8 cellular contexts compared by ENCODE assay signal in the genomic region with DNA sequence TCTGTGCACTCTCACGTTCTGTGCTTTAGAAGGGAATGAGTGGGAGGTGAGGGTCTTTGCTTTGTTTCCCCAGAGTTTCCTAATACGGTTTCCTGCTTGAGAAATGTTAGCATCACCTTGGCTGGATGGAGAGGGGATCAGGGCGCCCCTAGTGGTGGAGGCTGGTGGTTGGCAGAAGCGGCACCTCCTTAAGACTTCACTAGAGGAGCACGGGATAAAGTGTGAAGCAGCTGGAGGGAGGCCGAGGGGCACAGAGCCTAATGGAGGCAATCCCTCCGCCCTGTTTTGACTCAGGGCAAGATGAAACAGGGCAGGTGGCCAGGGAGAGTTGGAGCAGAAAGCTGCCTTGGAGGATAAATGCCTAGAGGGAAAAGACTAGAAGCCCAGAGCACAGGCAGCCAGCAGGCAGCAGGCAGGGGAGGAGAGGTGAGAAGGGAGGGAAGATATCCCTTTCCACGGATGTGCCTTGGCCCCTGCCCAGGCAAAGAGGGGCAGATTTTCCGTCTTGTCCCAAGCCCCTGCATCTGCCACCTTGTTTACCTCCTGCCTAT. TPM values are rescaled to one million over a fixed set of nuclear protein-coding genes. Genes with fewer than 3 reads are reported as not detected.
DNase-seq lines count a peak whose midpoint lies in the region; ATAC-seq and TF ChIP-seq lines count a peak whose summit lies in the region.

No MANE protein-coding gene starts in this region.

- ATAC-seq in left lobe of liver = peak; percentile 67
- no peak for ATAC-seq in HG03025 (IDR thresholded peaks at IDR 0.05; ENCODE audit: low FRiP score, unreplicated experiment)

- no peak overlapping the region for H3K4me2 ChIP-seq in Karpas-422 (ENCODE audit: low read depth, low read length, poor library complexity, severe bottlenecking)

- no peaks in the 10 kb centered on the region for H3K27me3 ChIP-seq in Karpas-422 (ENCODE audit: low read length)

- in situ Hi-C loops in G401 (cut with HindIII; ENCODE audit: low sequenced_read_pairs) (loop anchor here (5.0 to 25.0 kb wide), 2 partner anchors 44 to 289 kb away; partner anchors contain the start of genes DPCD and POLL), T47D (cut with HindIII; ENCODE audit: low pct_unique_long_range_greater_than_20kb, low sequenced_read_pairs) (no loop called here)

- no peak overlapping the region for H3K27ac ChIP-seq in Karpas-422 (ENCODE audit: low read length)
- H3K27ac ChIP-seq in VCaP = peak overlapping the region; percentile 71

- H3K9me2 ChIP-seq in Karpas-422 (replicated peaks; ENCODE audit: insufficient read depth, low read length) = no peaks in the 10 kb centered on the region

- H3K4me3 ChIP-seq in Karpas-422 (ENCODE audit: low read length) = no peak overlapping the region

- H2AFZ ChIP-seq in Karpas-422 (ENCODE audit: low read length) = no peak overlapping the region

- peak; percentile 91 for TF ChIP-seq CTCF in VCaP (conservative IDR thresholded peaks at IDR 0.05)

- peak; percentile 76 for DNase-seq in G401 (ENCODE audit: low spot score)
- DNase-seq in Karpas-422 = peak; percentile 77
- peak; percentile 77 to 87 for DNase-seq in T47D (ENCODE audit: low read depth in 1 of 2, low spot score in 1 of 2)
- DNase-seq in left lobe of liver (ENCODE audit: low spot score) = no peak
- DNase-seq in stimulated activated CD4-positive, alpha-beta T cell treated with anti-CD3 and anti-CD28 coated beads, TNF-alpha, amount 100 ng/mL, for 24 hours (ENCODE audit: low read depth in 3 of 3) = peak; percentile 55 to 80 (median 61)
- DNase-seq in DMS153 (lab: John Stamatoyannopoulos, UW) = no peak

- no peak overlapping the region for H3K9ac ChIP-seq in Karpas-422 (ENCODE audit: low read length)

- no peaks in the 10 kb centered on the region for H4K20me1 ChIP-seq in Karpas-422 (ENCODE audit: insufficient read depth, low read depth, low read length)

- H3K79me2 ChIP-seq in Karpas-422 (ENCODE audit: low read length) = no peaks in the 10 kb centered on the region

- H3K9me3 ChIP-seq in Karpas-422 (ENCODE audit: low read length) = no peaks in the 10 kb centered on the region

- H3K4me1 ChIP-seq in Karpas-422 (ENCODE audit: low read length) = no peaks in the 10 kb centered on the region

- H3K36me3 ChIP-seq in Karpas-422 (ENCODE audit: insufficient read depth, low read length) = no peaks in the 10 kb centered on the region

RNA-seq across cellular contexts. Expression of gene BTRC, which starts 56.0 kb away (rescaled TPM):
- total RNA-seq in G401 (2014; rRNA removed; shearing (Covaris generic)) = 12.1 and 21.0 TPM in 2 replicates
- 1.8 and 3.6 TPM in 2 replicates for total RNA-seq in Karpas-422 (2014; rRNA removed; shearing (Covaris generic); ENCODE audit: low replicate concordance)
- total RNA-seq in left lobe of liver = 7.1 TPM

Comparison
In these comparisons a context has a peak if more than half of its experiments do, and no peak if none do; other contexts are left out.
1. DNase-seq: peak in G401 (single experiment), Karpas-422 (single experiment), T47D (2 of 2) and stimulated activated CD4-positive, alpha-beta T cell treated with anti-CD3 and anti-CD28 coated beads, TNF-alpha, amount 100 ng/mL, for 24 hours (3 of 3); none in left lobe of liver (single experiment) and DMS153 (single experiment).